Comparison of ENCODE assay signal across 19 cellular contexts in the genomic region with DNA sequence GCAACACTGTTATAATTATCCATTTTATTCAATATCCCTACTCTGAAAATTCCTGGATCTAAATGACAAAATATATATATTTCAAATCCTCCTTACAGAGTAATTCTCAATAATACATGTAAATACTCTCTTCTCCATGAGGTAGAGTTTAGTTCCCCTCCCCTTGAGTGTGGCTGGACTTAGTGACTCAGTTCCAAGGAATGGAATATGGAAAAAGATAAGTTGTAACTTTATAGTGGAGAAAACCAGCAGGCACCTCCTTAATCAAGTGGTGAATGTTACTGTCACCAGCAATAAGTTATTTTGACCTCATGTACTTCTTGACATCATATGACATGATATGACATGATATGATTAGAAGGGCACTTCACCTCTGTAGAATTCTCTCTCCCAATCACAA.
"Had no signal": no experiment of that assay in that cellular context is flagged by ENCODE, and none has a peak within 500 bp of the region (broad histone marks: within the 10 kb centered on the region; RNA-seq: fewer than 3 reads in every experiment).

No MANE protein-coding gene starts in this region.

- DNase-seq: effector memory CD8-positive, alpha-beta T cell; foreskin fibroblast; glutamatergic neuron; natural killer cell; nucleus accumbens; ovary; sigmoid colon; small intestine; stimulated activated CD4-positive, alpha-beta T cell treated with anti-CD3 and anti-CD28 coated beads, Interleukin-12 subunit alpha, Interleukin-12 subunit beta, amount 100 ng/mL, for 4 hours; stimulated activated naive CD4-positive, alpha-beta T cell; tibial artery; upper lobe of left lung; uterus had no signal

- H3K27me3 ChIP-seq: esophagus muscularis mucosa, gastroesophageal sphincter, neural progenitor cell, ovary, right atrium auricular region, sigmoid colon, suprapubic skin, tibial artery, upper lobe of left lung, uterus had no signal

- H3K27ac ChIP-seq: epithelial cell of prostate, esophagus muscularis mucosa, gastroesophageal sphincter, neural progenitor cell, ovary, right atrium auricular region, sigmoid colon, suprapubic skin, tibial artery, upper lobe of left lung, uterus had no signal

- H3K9me3 ChIP-seq: ovary, uterus had no signal

- H3K36me3 ChIP-seq: esophagus muscularis mucosa, gastroesophageal sphincter, neural progenitor cell, ovary, right atrium auricular region, sigmoid colon, suprapubic skin, tibial artery, upper lobe of left lung, uterus had no signal

- H3K4me1 ChIP-seq: gastroesophageal sphincter, right atrium auricular region, suprapubic skin, tibial artery, upper lobe of left lung, uterus had no signal

- H3K4me3 ChIP-seq: esophagus muscularis mucosa, gastroesophageal sphincter, neural progenitor cell, ovary, right atrium auricular region, sigmoid colon, suprapubic skin, tibial artery, upper lobe of left lung, uterus had no signal
